In the genomic region with DNA sequence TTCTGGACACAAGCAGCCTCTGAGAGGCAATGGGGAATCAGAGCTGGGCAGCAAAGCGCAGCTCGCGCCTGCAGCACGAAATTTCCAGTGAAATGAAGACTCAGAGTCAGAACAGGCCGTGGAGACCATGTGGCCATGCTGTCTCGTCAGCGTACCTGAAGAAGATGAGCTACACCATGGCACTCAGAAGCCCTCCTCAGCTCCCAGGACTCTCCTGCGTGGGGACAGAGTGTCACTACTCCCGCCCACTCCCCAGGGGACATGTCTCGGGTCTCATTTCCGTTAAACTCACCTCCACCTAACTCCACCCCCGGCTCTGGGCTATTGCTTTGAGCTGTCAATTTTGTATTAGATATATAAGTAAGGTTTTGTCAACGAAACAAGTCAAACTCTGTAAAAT, we compare ENCODE assay signal across 12 cellular contexts.
"Had no signal": no experiment of that assay in that cellular context is flagged by ENCODE, and none has a peak within 500 bp of the region (broad histone marks: within the 10 kb centered on the region; RNA-seq: fewer than 3 reads in every experiment).

No MANE protein-coding gene starts in this region.

- H3K27ac ChIP-seq: adrenal gland, esophagus squamous epithelium, left lung, parathyroid adenoma, thoracic aorta had no signal

- DNase-seq: activated CD4-positive, alpha-beta T cell treated with anti-CD3 and anti-CD28 coated beads for 36 hours; activated CD8-positive, alpha-beta T cell treated with anti-CD3 and anti-CD28 coated beads, Interleukin-2, amount 10 ng/mL, durations not matched to agents 7 days and 5 days; activated naive CD4-positive, alpha-beta T cell treated with anti-CD3 and anti-CD28 coated beads, Interleukin-2, amount 50 U/mL, for 16 hours; esophagus squamous epithelium; foreskin fibroblast; stimulated activated CD4-positive, alpha-beta T cell treated with anti-CD3 and anti-CD28 coated beads, Interleukin-4, amount 100 ng/mL, for 24 hours had no signal

- FAIRE-seq: colon, urothelium cell line had no signal
